ENCODE assay signal across 8 cellular contexts in genomic region chr7:130667593-130668257, GRCh38. TPM values are rescaled to one million over a fixed set of nuclear protein-coding genes. Genes with fewer than 3 reads are reported as not detected.
DNase-seq lines count a peak whose midpoint lies in the region; ATAC-seq, FAIRE-seq and TF ChIP-seq lines count a peak whose summit lies in the region.

No MANE protein-coding gene starts in this region.

- H3K23ac ChIP-seq in mesenchymal stem cell (ENCODE audit: low read length in 2 of 2): peak overlapping the region in 1 of 2 experiments; percentile 37

- peak overlapping the region; percentile 92 for H2AFZ ChIP-seq in mesenchymal stem cell (ENCODE audit: low read depth, low read length)

- peaks cover 6% of the 10 kb centered on the region for H3K4me1 ChIP-seq in cardiac muscle cell (ENCODE audit: low read depth)
- H3K4me1 ChIP-seq in mesenchymal stem cell (ENCODE audit: control insufficient read depth, insufficient read depth, low read depth, low read length): peaks cover 4% of the 10 kb centered on the region
- H3K4me1 ChIP-seq in tibial nerve: peaks cover 0 to 19% (median 5%) of the 10 kb centered on the region in 4 donors

- TF ChIP-seq CTCF in cardiac muscle cell (IDR thresholded peaks at IDR 0.05; ENCODE audit: low read depth, low read length): no peak
- no peak for TF ChIP-seq CTCF in bronchial epithelial cell (IDR thresholded peaks at IDR 0.05; ENCODE audit: insufficient read depth, low read length, severe bottlenecking)
- no peak for TF ChIP-seq CTCF in tibial nerve (IDR thresholded peaks at IDR 0.05)

- H4K91ac ChIP-seq in mesenchymal stem cell (ENCODE audit: low read length): peak overlapping the region; percentile 76

- DNase-seq in cardiac muscle cell (ENCODE audit: low read depth in 1 of 2, low spot score in 1 of 2) (peak; percentile 10 to 16), Right ventricle myocardium inferior (ENCODE audit: missing footprints) (no peak), NCI-H1092 treated with DMSO at 0.1 percent for 48 hours (lab: John Stamatoyannopoulos, UW) (peak; percentile 32), bronchial epithelial cell (ENCODE audit: low read depth) (no peak), mesenchymal stem cell (peak; percentile 14), tibial nerve (ENCODE audit: low spot score in 2 of 2) (peak in 1 of 2 donors; percentile 16), SK-N-DZ (ENCODE audit: low spot score) (no peak)
- DNase-seq in stimulated activated CD4-positive, alpha-beta T cell treated with anti-CD3 and anti-CD28 coated beads, Interleukin-2, amount 100 ng/mL, for 24 hours: no peak

- H2BK12ac ChIP-seq in mesenchymal stem cell (ENCODE audit: low read length in 2 of 2): peak overlapping the region in 1 of 2 experiments; percentile 88

- peaks cover 2% of the 10 kb centered on the region for H3K36me3 ChIP-seq in cardiac muscle cell
- no peaks in the 10 kb centered on the region for H3K36me3 ChIP-seq in bronchial epithelial cell (ENCODE audit: control insufficient read depth, insufficient read depth, low read length)
- H3K36me3 ChIP-seq in mesenchymal stem cell (ENCODE audit: control insufficient read depth in 1 of 2, insufficient read depth in 2 of 2, low read depth in 1 of 2, low read length in 2 of 2): peaks cover 3 to 13% of the 10 kb centered on the region in 2 experiments
- peaks cover 0 to 10% (median 0%) of the 10 kb centered on the region in 3 donors for H3K36me3 ChIP-seq in tibial nerve

- no peaks in the 10 kb centered on the region for H3K9me3 ChIP-seq in cardiac muscle cell (ENCODE audit: low read depth)
- no peaks in the 10 kb centered on the region for H3K9me3 ChIP-seq in mesenchymal stem cell (ENCODE audit: control insufficient read depth, low read length)
- H3K9me3 ChIP-seq in tibial nerve: no peaks in the 10 kb centered on the region

- no peak overlapping the region for H2BK5ac ChIP-seq in mesenchymal stem cell (ENCODE audit: low read depth, low read length, poor library complexity, severe bottlenecking)

- peak overlapping the region; percentile 58 to 93 for H3K18ac ChIP-seq in mesenchymal stem cell (ENCODE audit: low read depth in 1 of 2, low read length in 2 of 2)

- ATAC-seq in Right ventricle myocardium inferior: no peak

- no peak overlapping the region for H3K27ac ChIP-seq in cardiac muscle cell
- no peak overlapping the region for H3K27ac ChIP-seq in mesenchymal stem cell (ENCODE audit: low read length, poor library complexity, severe bottlenecking)
- peak overlapping the region; percentile 79 to 90 (median 82) for H3K27ac ChIP-seq in tibial nerve

- H3K4ac ChIP-seq in mesenchymal stem cell (ENCODE audit: low read depth in 1 of 2, low read length in 2 of 2): peak overlapping the region in 1 of 2 experiments; percentile 71

- no peak overlapping the region for H2BK120ac ChIP-seq in mesenchymal stem cell (ENCODE audit: low read depth, low read length)

- peak overlapping the region in 1 of 2 experiments; percentile 98 for H3K14ac ChIP-seq in mesenchymal stem cell (ENCODE audit: low read length in 2 of 2)

- peak overlapping the region; percentile 72 for H3K4me2 ChIP-seq in mesenchymal stem cell (ENCODE audit: low read length, poor library complexity, severe bottlenecking)

- H3K79me1 ChIP-seq in mesenchymal stem cell (replicated peaks; ENCODE audit: low read length, poor library complexity, severe bottlenecking): peaks cover 5% of the 10 kb centered on the region

- no peak for TF ChIP-seq EP300 in tibial nerve (IDR thresholded peaks at IDR 0.05)

- 31% methylated on average over 18 of the region's 19 CpGs for WGBS in mesenchymal stem cell
- 5 to 13% methylated on average over 18 to 19 of the region's 19 CpGs for WGBS in tibial nerve, 2 donors

- no peaks in the 10 kb centered on the region for H3K27me3 ChIP-seq in cardiac muscle cell
- H3K27me3 ChIP-seq in bronchial epithelial cell (ENCODE audit: control insufficient read depth, insufficient read depth, low read length): no peaks in the 10 kb centered on the region
- H3K27me3 ChIP-seq in mesenchymal stem cell (ENCODE audit: control insufficient read depth in 1 of 2, insufficient read depth in 1 of 2, low read length in 2 of 2): no peaks in the 10 kb centered on the region
- H3K27me3 ChIP-seq in tibial nerve: no peaks in the 10 kb centered on the region

- peak overlapping the region; percentile 79 for H4K8ac ChIP-seq in mesenchymal stem cell (ENCODE audit: low read length)

- TF ChIP-seq POLR2A in tibial nerve (IDR thresholded peaks at IDR 0.05): no peak

- peak overlapping the region; percentile 76 for H3K4me3 ChIP-seq in cardiac muscle cell
- peak overlapping the region; percentile 77 for H3K4me3 ChIP-seq in bronchial epithelial cell (ENCODE audit: low read depth, low read length)
- H3K4me3 ChIP-seq in mesenchymal stem cell (ENCODE audit: insufficient read depth in 1 of 2, low read depth in 1 of 2, low read length in 2 of 2): peak overlapping the region; percentile 92 to 97
- peak overlapping the region; percentile 60 to 91 (median 70) for H3K4me3 ChIP-seq in tibial nerve

- intact Hi-C loops in Right ventricle myocardium inferior (cut with DNase I): loop anchor here (2.0 to 10.0 kb wide), 2 partner anchors 101 to 153 kb away; no protein-coding TSS in a partner anchor

- H2BK15ac ChIP-seq in mesenchymal stem cell (ENCODE audit: low read depth, poor library complexity, severe bottlenecking): peak overlapping the region; percentile 64

- FAIRE-seq in bronchial epithelial cell (lab: Jason Lieb, UNC): no peak

- peak overlapping the region; percentile 90 for H3K9ac ChIP-seq in mesenchymal stem cell (ENCODE audit: low read length)

- peak overlapping the region; percentile 29 for H2AK5ac ChIP-seq in mesenchymal stem cell (ENCODE audit: low read length, severe bottlenecking)

RNA-seq across cellular contexts. Expression of gene COPG2, which starts 0.8 kb away (rescaled TPM):
- 26.8 and 35.1 TPM in 2 replicates for total RNA-seq in cardiac muscle cell
- 7.0 and 8.8 TPM in 2 replicates for polyA plus RNA-seq in cardiac muscle cell
- total RNA-seq in Right ventricle myocardium inferior: 17.9 TPM
- 26.6 and 30.3 TPM in 2 replicates for total RNA-seq in bronchial epithelial cell
- polyA plus RNA-seq in mesenchymal stem cell (2013, experiment 1 of 2): 19.9 TPM
- 19.5 TPM for polyA plus RNA-seq in mesenchymal stem cell (2013, experiment 2 of 2)
- 10 to 100 TPM; 12.7 to 22.7 (median 20.2) TPM for total RNA-seq in tibial nerve
- 44.0 and 46.2 TPM in 2 replicates for polyA plus RNA-seq in SK-N-DZ (2014; cell fraction: cytosol; rRNA removed)
- polyA plus RNA-seq in SK-N-DZ (2014; cell fraction: nucleus; rRNA removed): 21.0 and 22.0 TPM in 2 replicates

RNA-seq across cellular contexts. Expression of gene TSGA13, which starts 18.6 kb away (rescaled TPM):
- total RNA-seq in cardiac muscle cell: not detected in 2 replicates
- not detected in 2 replicates for polyA plus RNA-seq in cardiac muscle cell
- not detected for total RNA-seq in Right ventricle myocardium inferior
- not detected in 2 replicates for total RNA-seq in bronchial epithelial cell
- polyA plus RNA-seq in mesenchymal stem cell (2013, experiment 1 of 2): not detected
- not detected for polyA plus RNA-seq in mesenchymal stem cell (2013, experiment 2 of 2)
- not detected for total RNA-seq in tibial nerve
- polyA plus RNA-seq in SK-N-DZ (2014; cell fraction: cytosol; rRNA removed): not detected in 2 replicates
- polyA plus RNA-seq in SK-N-DZ (2014; cell fraction: nucleus; rRNA removed): not detected in 2 replicates

Comparison
In these comparisons a context has a peak if more than half of its experiments do, and no peak if none do; other contexts are left out.
1. DNase-seq: peak in cardiac muscle cell (2 of 2), NCI-H1092 treated with DMSO at 0.1 percent for 48 hours (single experiment) and mesenchymal stem cell (single experiment); none in Right ventricle myocardium inferior (single experiment), bronchial epithelial cell (single experiment), stimulated activated CD4-positive, alpha-beta T cell treated with anti-CD3 and anti-CD28 coated beads, Interleukin-2, amount 100 ng/mL, for 24 hours (0 of 2) and SK-N-DZ (single experiment).
2. H3K27ac ChIP-seq: peak in tibial nerve (4 of 4); none in cardiac muscle cell (single experiment) and mesenchymal stem cell (single experiment).
3. Peak in every context shown above with its lines, with median percentiles within 50 percentile points of each other: H3K4me3 ChIP-seq.